12 cellular contexts compared by ENCODE assay signal in genomic region chr7:151725844-151726770, GRCh38.
DNase-seq lines count a peak whose midpoint lies in the region; ATAC-seq and TF ChIP-seq lines count a peak whose summit lies in the region.
"Had no signal": no experiment of that assay in that cellular context is flagged by ENCODE, and none has a peak within 500 bp of the region (broad histone marks: within the 10 kb centered on the region; RNA-seq: fewer than 3 reads in every experiment).

No MANE protein-coding gene starts in this region.

- POLR2A ChIA-PET in activated CD4-positive, alpha-beta T cell treated with anti-CD3 and anti-CD28 coated beads, Interleukin-2, amount 10 ng/mL, durations not matched to agents 7 days and 5 days (lab: Charles Lee), result no interaction called here

- peak; percentile 78 for DNase-seq in COR-L47 (lab: John Stamatoyannopoulos, UW)
- peak; percentile 14 for DNase-seq in NCI-H146 treated with DMSO at 0.1 percent for 48 hours (lab: John Stamatoyannopoulos, UW; ENCODE audit: unreplicated experiment)
- DNase-seq in left lung, result peak in 1 of 2 donors; percentile 80
- DNase-seq in epidermal melanocyte (ENCODE audit: insufficient read length, low spot score), result no peak
- no peak for DNase-seq in activated CD4-positive, alpha-beta T cell treated with anti-CD3 and anti-CD28 coated beads, Interleukin-2, amount 10 ng/mL, durations not matched to agents 7 days and 5 days
- DNase-seq in coronary artery (ENCODE audit: low spot score), result no peak
- DNase-seq: activated CD4-positive, alpha-beta T cell treated with anti-CD3 and anti-CD28 coated beads, Interleukin-2, amount 50 U/mL, for 4 hours; CD4-positive, alpha-beta T cell; effector memory CD8-positive, alpha-beta T cell; stimulated activated CD4-positive, alpha-beta T cell treated with anti-CD3 and anti-CD28 coated beads, Interleukin-1b, Interleukin-23, amount 100 ng/mL, for 48 hours had no signal

- no peaks in the 10 kb centered on the region for H3K36me3 Mint-ChIP-seq in activated CD4-positive, alpha-beta T cell treated with anti-CD3 and anti-CD28 coated beads, Interleukin-2, amount 10 ng/mL, durations not matched to agents 7 days and 5 days (ENCODE audit: low read depth)

- H3K27me3 Mint-ChIP-seq in activated CD4-positive, alpha-beta T cell treated with anti-CD3 and anti-CD28 coated beads, Interleukin-2, amount 10 ng/mL, durations not matched to agents 7 days and 5 days, result no peaks in the 10 kb centered on the region
- H3K27me3 Mint-ChIP-seq: CD4-positive, alpha-beta T cell; effector memory CD8-positive, alpha-beta T cell had no signal

- peaks cover 5% of the 10 kb centered on the region for H3K4me1 Mint-ChIP-seq in activated CD4-positive, alpha-beta T cell treated with anti-CD3 and anti-CD28 coated beads, Interleukin-2, amount 10 ng/mL, durations not matched to agents 7 days and 5 days

- peak; percentile 56 for ATAC-seq in left lung
- ATAC-seq in GM19324 (IDR thresholded peaks at IDR 0.05; ENCODE audit: low FRiP score, unreplicated experiment), result no peak
- ATAC-seq: effector memory CD8-positive, alpha-beta T cell had no signal

- intact Hi-C loops in left lung (cut with DNase I), result no loop called here

- H3K9me3 Mint-ChIP-seq in activated CD4-positive, alpha-beta T cell treated with anti-CD3 and anti-CD28 coated beads, Interleukin-2, amount 10 ng/mL, durations not matched to agents 7 days and 5 days, result no peaks in the 10 kb centered on the region
- H3K9me3 Mint-ChIP-seq: CD4-positive, alpha-beta T cell; effector memory CD8-positive, alpha-beta T cell had no signal

- H3K36me3 ChIP-seq in left lung, result no peaks in the 10 kb centered on the region

- no peaks in the 10 kb centered on the region for H3K9me3 ChIP-seq in left lung

- H3K27ac Mint-ChIP-seq in activated CD4-positive, alpha-beta T cell treated with anti-CD3 and anti-CD28 coated beads, Interleukin-2, amount 10 ng/mL, durations not matched to agents 7 days and 5 days, result no peak overlapping the region
- H3K27ac Mint-ChIP-seq: CD4-positive, alpha-beta T cell had no signal

- TF ChIP-seq CTCF in VCaP (conservative IDR thresholded peaks at IDR 0.05) (peak; percentile 38), left lung (IDR thresholded peaks at IDR 0.05) (no peak), coronary artery (IDR thresholded peaks at IDR 0.05) (no peak)

- H3K4me3 ChIP-seq in left lung (no peak overlapping the region), coronary artery (no peak overlapping the region)

- CTCF ChIA-PET in activated CD4-positive, alpha-beta T cell treated with anti-CD3 and anti-CD28 coated beads, Interleukin-2, amount 10 ng/mL, durations not matched to agents 7 days and 5 days (lab: Charles Lee), result interaction anchor here (0.6 to 1.3 kb wide), 2 partner anchors 11 to 797 kb away, joined by 3 to 4 read pairs; no protein-coding TSS in a partner anchor

- no peak overlapping the region for H3K4me3 Mint-ChIP-seq in activated CD4-positive, alpha-beta T cell treated with anti-CD3 and anti-CD28 coated beads, Interleukin-2, amount 10 ng/mL, durations not matched to agents 7 days and 5 days
- H3K4me3 Mint-ChIP-seq: CD4-positive, alpha-beta T cell; effector memory CD8-positive, alpha-beta T cell had no signal

- H3K27me3 ChIP-seq in left lung, result no peaks in the 10 kb centered on the region

- H3K4me1 ChIP-seq in left lung, result peaks cover 5 to 15% of the 10 kb centered on the region in 2 donors

- H3K27ac ChIP-seq in VCaP, result no peak overlapping the region; the same call in 1 of the 2 replicates
- H3K27ac ChIP-seq in left lung, result no peak overlapping the region
- H3K27ac ChIP-seq in coronary artery, result no peak overlapping the region

Comparison
In these comparisons a context has a peak if more than half of its experiments do, and no peak if none do; other contexts are left out.
1. DNase-seq: peak in COR-L47 (single experiment) and NCI-H146 treated with DMSO at 0.1 percent for 48 hours (single experiment); none in epidermal melanocyte (single experiment), activated CD4-positive, alpha-beta T cell treated with anti-CD3 and anti-CD28 coated beads, Interleukin-2, amount 10 ng/mL, durations not matched to agents 7 days and 5 days (single experiment) and coronary artery (single experiment).